Comparison of ENCODE assay signal across 3 cellular contexts in genomic region chr1:47265529-47265928, GRCh38. TPM values are rescaled to one million over a fixed set of nuclear protein-coding genes. Genes with fewer than 3 reads are reported as not detected.
"Had no signal": no experiment of that assay in that cellular context is flagged by ENCODE, and none has a peak within 500 bp of the region (broad histone marks: within the 10 kb centered on the region; RNA-seq: fewer than 3 reads in every experiment).

No MANE protein-coding gene starts in this region.

RNA-seq across cellular contexts. Expression of gene TAL1, which starts 33.5 kb away (rescaled TPM):
- total RNA-seq: naive thymus-derived CD8-positive, alpha-beta T cell; osteocyte; smooth muscle cell had no signal
- polyA plus RNA-seq: naive thymus-derived CD8-positive, alpha-beta T cell; smooth muscle cell had no signal
